2 cellular contexts compared by ENCODE assay signal in genomic region chr1:152768847-152769533, GRCh38.
TF ChIP-seq lines count a peak whose summit lies in the region.

No MANE protein-coding gene starts in this region.

TF ChIP-seq in IMR-90, 13 proteins besides CTCF, POLR2A, EP300 and RAD21:
- TF ChIP-seq NFE2L2 (IDR thresholded peaks at IDR 0.05; ENCODE audit: low read depth, low read length): no peak
- 0 out of 2 replicates have a peak, but pooled peaks have one; percentile 3 for TF ChIP-seq CEBPB (IDR thresholded peaks at IDR 0.05; ENCODE audit: low read depth, low read length)
- no peak for TF ChIP-seq USF2 (IDR thresholded peaks at IDR 0.05; ENCODE audit: low read depth, low read length)
TF ChIP-seq in IMR-90: peak in this region for 1.

TF ChIP-seq in SK-N-SH treated with all-trans-retinoic acid at 6 μM for 48 hours, 23 proteins besides CTCF, POLR2A, EP300 and RAD21:
- no peak for TF ChIP-seq POU6F1 (CRISPR knock-in tag; IDR thresholded peaks at IDR 0.05; ENCODE audit: borderline replicate concordance, low read depth)
- TF ChIP-seq ZFP30 (CRISPR knock-in tag; IDR thresholded peaks at IDR 0.05): no peak
- TF ChIP-seq CREB5 (CRISPR knock-in tag; IDR thresholded peaks at IDR 0.05; ENCODE audit: low read depth): no peak
- no peak for TF ChIP-seq GLIS3 (CRISPR knock-in tag; IDR thresholded peaks at IDR 0.05)
- no peak for TF ChIP-seq TOX (CRISPR knock-in tag; IDR thresholded peaks at IDR 0.05; ENCODE audit: borderline replicate concordance)
- no peak for TF ChIP-seq RARB (CRISPR knock-in tag; IDR thresholded peaks at IDR 0.05)
- no peak for TF ChIP-seq ZNF565 (CRISPR knock-in tag; conservative IDR thresholded peaks at IDR 0.05; ENCODE audit: low read depth)
- TF ChIP-seq CSDC2 (CRISPR knock-in tag; IDR thresholded peaks at IDR 0.05): no peak
- no peak for TF ChIP-seq ARNTL (CRISPR knock-in tag; IDR thresholded peaks at IDR 0.05; ENCODE audit: borderline replicate concordance, low read depth)
